ENCODE assay signal across 13 cellular contexts in the genomic region with DNA sequence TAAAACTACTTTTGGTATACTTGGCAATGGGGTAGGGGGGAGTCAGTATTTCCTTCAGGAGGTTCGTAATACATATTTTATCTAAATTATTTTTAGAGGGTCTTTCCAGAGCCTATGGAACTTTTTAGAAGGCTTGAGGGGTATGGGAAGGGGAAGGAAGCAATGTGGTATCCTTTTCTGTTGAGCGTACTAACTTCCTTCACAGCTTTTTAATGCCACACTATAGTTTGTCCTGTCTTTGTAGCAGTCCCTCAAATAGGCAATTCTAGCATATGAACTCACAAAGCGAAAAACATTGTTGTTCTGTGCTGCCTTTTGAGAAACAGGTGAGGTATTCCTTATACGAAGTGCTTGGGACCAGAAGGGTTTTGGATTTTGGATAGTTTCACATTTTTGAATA. TPM values are rescaled to one million over a fixed set of nuclear protein-coding genes. Genes with fewer than 3 reads are reported as not detected.
DNase-seq lines count a peak whose midpoint lies in the region; ATAC-seq and TF ChIP-seq lines count a peak whose summit lies in the region.
"Had no signal": no experiment of that assay in that cellular context is flagged by ENCODE, and none has a peak within 500 bp of the region (broad histone marks: within the 10 kb centered on the region; RNA-seq: fewer than 3 reads in every experiment).

No MANE protein-coding gene starts in this region.

- H3K27me3 Mint-ChIP-seq in IgD-negative memory B cell, result peaks cover 5% of the 10 kb centered on the region
- H3K27me3 Mint-ChIP-seq in T-cell, result peaks cover 12 to 16% of the 10 kb centered on the region in 2 donors
- H3K27me3 Mint-ChIP-seq in Caco-2 (ENCODE audit: insufficient read depth, unreplicated experiment), result no peaks in the 10 kb centered on the region

- ATAC-seq in GM19043 (IDR thresholded peaks at IDR 0.05; ENCODE audit: low read depth, unreplicated experiment), result peak; percentile 26
- ATAC-seq in HG02610 (IDR thresholded peaks at IDR 0.05; ENCODE audit: unreplicated experiment), result peak; percentile 7
- no peak for ATAC-seq in HG03095 (IDR thresholded peaks at IDR 0.05; ENCODE audit: unreplicated experiment)
- ATAC-seq in T-cell (replicated peaks in 1 of 4), result no peak
- ATAC-seq: K562 had no signal

- DNase-seq in Ammon's horn (ENCODE audit: low spot score), result peak; percentile 30
- no peak for DNase-seq in G401 (ENCODE audit: low spot score)
- no peak for DNase-seq in T-cell
- no peak for DNase-seq in Caco-2
- DNase-seq: DMS79, NCI-H2081 had no signal

- intact Hi-C loops in Caco-2 (cut with micrococcal nuclease; ENCODE audit: unreplicated experiment), result no loop called here

- in situ Hi-C loops in G401 (cut with HindIII; ENCODE audit: low sequenced_read_pairs), result no loop called here

- CTCF ChIA-PET in T-cell (lab: Charles Lee), result no interaction called here
- CTCF ChIA-PET in Caco-2 (lab: Charles Lee), result no interaction called here

- H3K4me3 Mint-ChIP-seq in IgD-negative memory B cell, result peak overlapping the region; percentile 2 to 81 (median 29)
- H3K4me3 Mint-ChIP-seq in T-cell, result no peak overlapping the region
- H3K4me3 Mint-ChIP-seq in Caco-2 (ENCODE audit: unreplicated experiment), result no peak overlapping the region

- peaks cover 15 to 23% (median 20%) of the 10 kb centered on the region in 3 donors for H3K4me1 Mint-ChIP-seq in IgD-negative memory B cell
- peaks cover 0 to 5% (median 3%) of the 10 kb centered on the region in 3 donors for H3K4me1 Mint-ChIP-seq in T-cell
- H3K4me1 Mint-ChIP-seq in Caco-2 (ENCODE audit: low read depth, unreplicated experiment), result no peaks in the 10 kb centered on the region

- H3K4me1 ChIP-seq in Caco-2, result no peaks in the 10 kb centered on the region

- no peaks in the 10 kb centered on the region for H3K9me3 ChIP-seq in Caco-2

- H3K9me3 Mint-ChIP-seq in IgD-negative memory B cell, result no peaks in the 10 kb centered on the region
- H3K9me3 Mint-ChIP-seq in T-cell, result no peaks in the 10 kb centered on the region
- no peaks in the 10 kb centered on the region for H3K9me3 Mint-ChIP-seq in Caco-2 (ENCODE audit: unreplicated experiment)

- BruUV-seq in Caco-2 (replicated peaks; lab: Mats Ljungman, UMichigan), result no TSS peak

- POLR2A ChIA-PET in T-cell (lab: Charles Lee) (no interaction called here), Caco-2 (lab: Charles Lee) (no interaction called here)

- H3K27ac Mint-ChIP-seq in IgD-negative memory B cell (peak overlapping the region in 2 of 3 donors; percentile 18 to 80), T-cell (no peak overlapping the region), Caco-2 (ENCODE audit: unreplicated experiment) (no peak overlapping the region)

- no peaks in the 10 kb centered on the region for H3K36me3 ChIP-seq in Caco-2 (ENCODE audit: control insufficient read depth, insufficient read depth, low read length)

- TF ChIP-seq CTCF in Caco-2 (IDR thresholded peaks at IDR 0.05; ENCODE audit: insufficient read depth in 1 of 2, low read depth in 1 of 2, low read length in 1 of 2, severe bottlenecking in 1 of 2, unreplicated experiment in 1 of 2), result no peak

- H3K27me3 ChIP-seq in Caco-2 (replicated peaks; ENCODE audit: control insufficient read depth, insufficient read depth, low read length), result no peaks in the 10 kb centered on the region

- H3K36me3 Mint-ChIP-seq in IgD-negative memory B cell, result peaks cover 2% of the 10 kb centered on the region
- no peaks in the 10 kb centered on the region for H3K36me3 Mint-ChIP-seq in T-cell
- H3K36me3 Mint-ChIP-seq in Caco-2 (ENCODE audit: insufficient read depth, unreplicated experiment), result no peaks in the 10 kb centered on the region

- H3K4me3 ChIP-seq in Caco-2 (ENCODE audit: low read depth, low read length), result no peak overlapping the region
- H3K4me3 ChIP-seq: K562 had no signal

RNA-seq across cellular contexts. Expression of gene P2RY13, which starts 22.3 kb away (rescaled TPM):
- polyA plus RNA-seq in IgD-negative memory B cell, result 0.46 TPM
- not detected in 2 replicates for total RNA-seq in G401 (2014; rRNA removed; shearing (Covaris generic))
- not detected for total RNA-seq in T-cell
- not detected in 2 replicates for total RNA-seq in Caco-2 (2022)
- total RNA-seq: K562; T-helper 2 cell treated with Interferon-gamma antibody and Interleukin-4, amounts not matched to agents 100 ng/mL and 5 ng/mL, for 36 hours had no signal
- polyA plus RNA-seq: K562 had no signal

RNA-seq across cellular contexts. Expression of gene P2RY12, which starts 32.9 kb away (rescaled TPM):
- 1.7 TPM for polyA plus RNA-seq in IgD-negative memory B cell
- total RNA-seq in G401 (2014; rRNA removed; shearing (Covaris generic)), result not detected in 2 replicates
- total RNA-seq in T-cell (under 1 TPM in 1 of 5 donors, not detected in 4; 0.51 TPM), Caco-2 (2022) (not detected in 2 replicates)
- total RNA-seq: K562; T-helper 2 cell treated with Interferon-gamma antibody and Interleukin-4, amounts not matched to agents 100 ng/mL and 5 ng/mL, for 36 hours had no signal
- polyA plus RNA-seq: K562 had no signal

RNA-seq across cellular contexts. Expression of gene GPR87, which starts 35.0 kb away (rescaled TPM):
- not detected for polyA plus RNA-seq in IgD-negative memory B cell
- 0.20 TPM in 1 of 2 replicates, not detected in the other for total RNA-seq in G401 (2014; rRNA removed; shearing (Covaris generic))
- not detected for total RNA-seq in T-cell
- 0.18 and 0.28 TPM in 2 replicates for total RNA-seq in Caco-2 (2022)
- total RNA-seq: K562, skeletal muscle tissue had no signal
- polyA plus RNA-seq: K562 had no signal

Comparison
In these comparisons a context has a peak if more than half of its experiments do, and no peak if none do; other contexts are left out.
1. ATAC-seq: peak in GM19043 (single experiment) and HG02610 (single experiment); none in HG03095 (single experiment) and T-cell (0 of 4).
2. H3K27ac Mint-ChIP-seq: peak in IgD-negative memory B cell (2 of 3); none in T-cell (0 of 2) and Caco-2 (single experiment).
3. H3K4me3 Mint-ChIP-seq: peak in IgD-negative memory B cell (4 of 4); none in T-cell (0 of 3) and Caco-2 (single experiment).